In genomic region chr12:110717037-110717436, GRCh38 we compare ENCODE assay signal across 20 cellular contexts. TPM values are rescaled to one million over a fixed set of nuclear protein-coding genes. Genes with fewer than 3 reads are reported as not detected.
DNase-seq lines count a peak whose midpoint lies in the region; ATAC-seq and TF ChIP-seq lines count a peak whose summit lies in the region.
"Had no signal": no experiment of that assay in that cellular context is flagged by ENCODE, and none has a peak within 500 bp of the region (broad histone marks: within the 10 kb centered on the region; RNA-seq: fewer than 3 reads in every experiment).

No MANE protein-coding gene starts in this region.

- CTCF ChIA-PET in activated naive CD4-positive, alpha-beta T cell treated with anti-CD3 and anti-CD28 coated beads for 36 hours (lab: Charles Lee): interaction anchor here (1.0 kb wide), 1 partner anchor 10 kb away, joined by 3 read pairs; no protein-coding TSS in a partner anchor

- H3K27me3 ChIP-seq in GM23338 (ENCODE audit: insufficient read depth): no peaks in the 10 kb centered on the region
- H3K27me3 ChIP-seq: brain microvascular endothelial cell, right atrium auricular region had no signal

- H3K79me2 ChIP-seq in GM23338 (replicated peaks; ENCODE audit: insufficient read depth): peaks cover 3% of the 10 kb centered on the region; the same call in 1 of the 2 replicates

- H3F3A ChIP-seq in GM23338 (replicated peaks; ENCODE audit: low read depth): 0 out of 2 replicates have a peak, but pooled peaks cover 11% of the 10 kb centered on the region

- intact Hi-C loops in activated naive CD4-positive, alpha-beta T cell treated with anti-CD3 and anti-CD28 coated beads for 36 hours (cut with micrococcal nuclease): loop anchor here (5.0 kb wide), 1 partner anchor 170 kb away; no protein-coding TSS in a partner anchor

- no peak overlapping the region for H3K4me3 ChIP-seq in GM23338
- H3K4me3 ChIP-seq: coronary artery, right atrium auricular region had no signal

- no peak overlapping the region for H3K4me3 Mint-ChIP-seq in activated naive CD4-positive, alpha-beta T cell treated with anti-CD3 and anti-CD28 coated beads for 36 hours
- H3K4me3 Mint-ChIP-seq in GM23338: no peak overlapping the region
- H3K4me3 Mint-ChIP-seq in activated T-helper 17 cell treated with anti-CD3 and anti-CD28 coated beads, Interleukin-2, amount 50 U/mL, for 72 hours: no peak overlapping the region
- H3K4me3 Mint-ChIP-seq in stimulated activated naive B cell treated with anti-CD40 and anti-IgM and Interleukin-4, amounts not matched to agents 10 μg/mL and 1 μg/mL and 100 μg/mL, for 72 hours: no peak overlapping the region
- H3K4me3 Mint-ChIP-seq: CD8-positive, alpha-beta memory T cell had no signal

- peaks cover 23% of the 10 kb centered on the region for H3K4me1 Mint-ChIP-seq in activated naive CD4-positive, alpha-beta T cell treated with anti-CD3 and anti-CD28 coated beads for 36 hours (ENCODE audit: low read depth)
- H3K4me1 Mint-ChIP-seq in GM23338: no peaks in the 10 kb centered on the region
- peaks cover 24% of the 10 kb centered on the region for H3K4me1 Mint-ChIP-seq in activated T-helper 17 cell treated with anti-CD3 and anti-CD28 coated beads, Interleukin-2, amount 50 U/mL, for 72 hours
- H3K4me1 Mint-ChIP-seq in stimulated activated naive B cell treated with anti-CD40 and anti-IgM and Interleukin-4, amounts not matched to agents 10 μg/mL and 1 μg/mL and 100 μg/mL, for 72 hours: peaks cover 17 to 24% of the 10 kb centered on the region in 2 donors

- no peaks in the 10 kb centered on the region for H3K9me2 ChIP-seq in GM23338 (ENCODE audit: insufficient read depth)

- H3K36me3 ChIP-seq in GM23338 (ENCODE audit: insufficient read depth): peaks cover 36% of the 10 kb centered on the region

- ATAC-seq in GM23338: no peak
- peak; percentile 91 for ATAC-seq in activated T-helper 17 cell treated with anti-CD3 and anti-CD28 coated beads, Interleukin-2, amount 50 U/mL, for 72 hours (replicated peaks)
- no peak for ATAC-seq in stimulated activated naive B cell treated with anti-CD40 and anti-IgM and Interleukin-4, amounts not matched to agents 10 μg/mL and 1 μg/mL and 100 μg/mL, for 72 hours (replicated peaks)
- ATAC-seq: Right ventricle myocardium inferior had no signal

- H3K4me1 ChIP-seq in GM23338 (ENCODE audit: insufficient read depth): no peaks in the 10 kb centered on the region
- H3K4me1 ChIP-seq: right atrium auricular region had no signal

- H3K4me2 ChIP-seq in GM23338: no peak overlapping the region

- H3K27me3 Mint-ChIP-seq in activated naive CD4-positive, alpha-beta T cell treated with anti-CD3 and anti-CD28 coated beads for 36 hours (ENCODE audit: low read depth): no peaks in the 10 kb centered on the region
- peaks cover 6% of the 10 kb centered on the region for H3K27me3 Mint-ChIP-seq in GM23338 (ENCODE audit: insufficient read depth, low read depth, poor library complexity)
- no peaks in the 10 kb centered on the region for H3K27me3 Mint-ChIP-seq in activated T-helper 17 cell treated with anti-CD3 and anti-CD28 coated beads, Interleukin-2, amount 50 U/mL, for 72 hours
- H3K27me3 Mint-ChIP-seq in stimulated activated naive B cell treated with anti-CD40 and anti-IgM and Interleukin-4, amounts not matched to agents 10 μg/mL and 1 μg/mL and 100 μg/mL, for 72 hours: no peaks in the 10 kb centered on the region
- H3K27me3 Mint-ChIP-seq: CD8-positive, alpha-beta memory T cell had no signal

- H4K20me1 ChIP-seq in GM23338 (replicated peaks; ENCODE audit: insufficient read depth): peaks cover 30% of the 10 kb centered on the region

- H2AFZ ChIP-seq in GM23338: no peak overlapping the region

- H3K27ac ChIP-seq in GM23338 (ENCODE audit: low read depth): peak overlapping the region; percentile 16; the same call in 1 of the 2 replicates
- H3K27ac ChIP-seq: brain microvascular endothelial cell, coronary artery, right atrium auricular region had no signal

- peak; percentile 39 for DNase-seq in activated naive CD4-positive, alpha-beta T cell treated with anti-CD3 and anti-CD28 coated beads for 36 hours
- no peak for DNase-seq in activated naive CD4-positive, alpha-beta T cell treated with anti-CD3 and anti-CD28 coated beads, Interleukin-2, amount 50 U/mL, for 16 hours
- DNase-seq in GM23338 (ENCODE audit: low spot score) (no peak), HPDE6-E6E7 (ENCODE audit: extremely low spot score) (no peak), A172 (ENCODE audit: low spot score) (no peak)
- no peak for DNase-seq in stimulated activated naive B cell treated with anti-CD40 and anti-IgM and Interleukin-4, amounts not matched to agents 10 μg/mL and 1 μg/mL and 100 μg/mL, for 72 hours
- DNase-seq: activated CD4-positive, CD25-positive, alpha-beta regulatory T cell treated with anti-CD3 and anti-CD28 coated beads, Interleukin-2, amount 50 U/mL, for 72 hours; brain microvascular endothelial cell; CD8-positive, alpha-beta memory T cell; kidney; mammary epithelial cell; NCI-H1417 treated with DMSO at 0.1 percent for 48 hours; NCI-H2171; NCI-H526 treated with DMSO at 0.1 percent for 48 hours; stimulated activated CD4-positive, alpha-beta T cell treated with anti-CD3 and anti-CD28 coated beads, Interleukin-12 subunit alpha, Interleukin-12 subunit beta, amount 100 ng/mL, for 4 hours; SW 1271 had no signal

- peaks cover 47% of the 10 kb centered on the region for H3K36me3 Mint-ChIP-seq in activated naive CD4-positive, alpha-beta T cell treated with anti-CD3 and anti-CD28 coated beads for 36 hours (ENCODE audit: low read depth)
- H3K36me3 Mint-ChIP-seq in GM23338 (ENCODE audit: low read depth): peaks cover 56% of the 10 kb centered on the region
- peaks cover 57% of the 10 kb centered on the region for H3K36me3 Mint-ChIP-seq in activated T-helper 17 cell treated with anti-CD3 and anti-CD28 coated beads, Interleukin-2, amount 50 U/mL, for 72 hours (ENCODE audit: low read depth)
- peaks cover 24 to 52% of the 10 kb centered on the region in 2 donors for H3K36me3 Mint-ChIP-seq in stimulated activated naive B cell treated with anti-CD40 and anti-IgM and Interleukin-4, amounts not matched to agents 10 μg/mL and 1 μg/mL and 100 μg/mL, for 72 hours

- peak overlapping the region; percentile 68 for H3K27ac Mint-ChIP-seq in activated naive CD4-positive, alpha-beta T cell treated with anti-CD3 and anti-CD28 coated beads for 36 hours
- H3K27ac Mint-ChIP-seq in GM23338: no peak overlapping the region
- H3K27ac Mint-ChIP-seq in activated T-helper 17 cell treated with anti-CD3 and anti-CD28 coated beads, Interleukin-2, amount 50 U/mL, for 72 hours: peak overlapping the region; percentile 50
- peak overlapping the region; percentile 80 for H3K27ac Mint-ChIP-seq in stimulated activated naive B cell treated with anti-CD40 and anti-IgM and Interleukin-4, amounts not matched to agents 10 μg/mL and 1 μg/mL and 100 μg/mL, for 72 hours

- H3K9me3 Mint-ChIP-seq in activated naive CD4-positive, alpha-beta T cell treated with anti-CD3 and anti-CD28 coated beads for 36 hours: no peaks in the 10 kb centered on the region
- H3K9me3 Mint-ChIP-seq in GM23338: no peaks in the 10 kb centered on the region
- no peaks in the 10 kb centered on the region for H3K9me3 Mint-ChIP-seq in activated T-helper 17 cell treated with anti-CD3 and anti-CD28 coated beads, Interleukin-2, amount 50 U/mL, for 72 hours
- H3K9me3 Mint-ChIP-seq in stimulated activated naive B cell treated with anti-CD40 and anti-IgM and Interleukin-4, amounts not matched to agents 10 μg/mL and 1 μg/mL and 100 μg/mL, for 72 hours: peaks cover 0 to 2% of the 10 kb centered on the region in 2 donors
- H3K9me3 Mint-ChIP-seq: CD8-positive, alpha-beta memory T cell had no signal

- no peak for TF ChIP-seq CTCF in GM23338 (conservative IDR thresholded peaks at IDR 0.05; ENCODE audit: low read depth in 2 of 2)

TF ChIP-seq in GM23338, 12 proteins besides CTCF, POLR2A, EP300 and RAD21:
- TF ChIP-seq POLR2AphosphoS5 (IDR thresholded peaks at IDR 0.05; ENCODE audit: low read depth) (0 out of 2 replicates have a peak, but pooled peaks have one; percentile 26), ETS1 (IDR thresholded peaks at IDR 0.05) (no peak)
TF ChIP-seq in GM23338: peak in this region for 1.

RNA-seq across cellular contexts. Expression of gene PPP1CC, which starts 25.7 kb away (rescaled TPM):
- 100 to 1,000 TPM; 280 to 285 TPM for total RNA-seq in activated naive CD4-positive, alpha-beta T cell treated with anti-CD3 and anti-CD28 coated beads for 36 hours
- total RNA-seq in GM23338 (2014; rRNA removed; shearing (Covaris generic)): 501 and 577 TPM in 2 replicates
- 272 and 276 TPM in 2 replicates for polyA plus RNA-seq in GM23338 (2016; fragmentation: Nextera tagmentation; extraction: Ambion mirVana)
- 100 to 1,000 TPM; 185 to 259 TPM for total RNA-seq in activated T-helper 17 cell treated with anti-CD3 and anti-CD28 coated beads, Interleukin-2, amount 50 U/mL, for 72 hours
- total RNA-seq in A172 (2014; rRNA removed; shearing (Covaris generic)): 195 and 212 TPM in 2 replicates

RNA-seq across cellular contexts. Expression of gene HVCN1, which starts 28.1 kb away (rescaled TPM):
- total RNA-seq in activated naive CD4-positive, alpha-beta T cell treated with anti-CD3 and anti-CD28 coated beads for 36 hours: 1 to 10 TPM; 2.6 to 3.1 TPM
- total RNA-seq in GM23338 (2014; rRNA removed; shearing (Covaris generic)): 10.7 and 11.8 TPM in 2 replicates
- 10.1 and 10.4 TPM in 2 replicates for polyA plus RNA-seq in GM23338 (2016; fragmentation: Nextera tagmentation; extraction: Ambion mirVana)
- total RNA-seq in activated T-helper 17 cell treated with anti-CD3 and anti-CD28 coated beads, Interleukin-2, amount 50 U/mL, for 72 hours: 1 to 10 TPM in 1 of 2 donors, under 1 TPM in 1; 0.71 to 1.7 TPM
- 0.14 and 0.95 TPM in 2 replicates for total RNA-seq in A172 (2014; rRNA removed; shearing (Covaris generic))
- polyA plus RNA-seq: mammary epithelial cell had no signal
